ENCODE assay signal across 1 cellular context in the genomic region with DNA sequence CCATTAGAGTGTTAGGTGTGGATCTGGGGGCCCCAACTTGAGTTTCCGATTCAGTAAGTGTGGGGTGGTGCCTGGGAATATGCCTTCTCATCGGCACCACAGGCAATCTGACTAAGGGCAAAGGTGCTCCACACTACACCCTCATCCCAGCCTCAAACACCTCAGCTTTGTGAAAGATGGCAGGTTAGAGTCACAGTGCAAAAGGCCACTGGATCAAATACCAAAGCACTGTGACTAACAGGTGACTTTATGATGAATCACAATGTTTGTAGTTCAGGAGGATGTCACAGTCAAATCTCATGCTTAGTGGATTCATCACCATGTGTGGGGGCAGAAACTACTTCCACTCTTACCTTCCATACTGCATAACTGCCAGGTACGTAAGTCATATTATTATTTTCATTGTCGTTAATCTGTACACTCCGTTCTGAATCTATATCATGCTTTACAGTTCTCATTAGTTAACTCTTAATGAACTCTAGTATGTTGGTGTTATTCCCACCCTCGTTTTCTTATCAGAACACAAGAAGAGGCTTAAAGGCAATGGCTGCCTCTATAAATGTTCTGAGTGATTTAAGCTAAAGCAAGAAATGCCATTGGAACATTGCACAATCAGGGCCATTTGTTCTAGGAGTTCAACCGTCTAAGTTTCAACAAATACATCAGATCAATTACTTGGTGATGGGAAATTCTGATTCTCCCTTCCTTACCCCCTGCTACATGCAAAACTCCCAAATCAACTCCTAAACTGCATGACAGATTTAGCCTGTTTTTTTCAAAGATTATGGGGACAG.
TF ChIP-seq lines count a peak whose summit lies in the region.

No MANE protein-coding gene starts in this region.

TF ChIP-seq in HepG2, 621 proteins besides CTCF, POLR2A, EP300 and RAD21 (continued from another document):
- no peak for TF ChIP-seq ZNF609 (CRISPR knock-in tag; IDR thresholded peaks at IDR 0.05; ENCODE audit: borderline replicate concordance)
